ENCODE assay signal across 1 cellular context in genomic region chr13:31200636-31200970, GRCh38.
TF ChIP-seq lines count a peak whose summit lies in the region.

No MANE protein-coding gene starts in this region.

TF ChIP-seq in IMR-90, 13 proteins besides CTCF, POLR2A, EP300 and RAD21 (continued from another document):
- no peak for TF ChIP-seq MAFK (IDR thresholded peaks at IDR 0.05; ENCODE audit: low read depth, low read length)
